In the genomic region with DNA sequence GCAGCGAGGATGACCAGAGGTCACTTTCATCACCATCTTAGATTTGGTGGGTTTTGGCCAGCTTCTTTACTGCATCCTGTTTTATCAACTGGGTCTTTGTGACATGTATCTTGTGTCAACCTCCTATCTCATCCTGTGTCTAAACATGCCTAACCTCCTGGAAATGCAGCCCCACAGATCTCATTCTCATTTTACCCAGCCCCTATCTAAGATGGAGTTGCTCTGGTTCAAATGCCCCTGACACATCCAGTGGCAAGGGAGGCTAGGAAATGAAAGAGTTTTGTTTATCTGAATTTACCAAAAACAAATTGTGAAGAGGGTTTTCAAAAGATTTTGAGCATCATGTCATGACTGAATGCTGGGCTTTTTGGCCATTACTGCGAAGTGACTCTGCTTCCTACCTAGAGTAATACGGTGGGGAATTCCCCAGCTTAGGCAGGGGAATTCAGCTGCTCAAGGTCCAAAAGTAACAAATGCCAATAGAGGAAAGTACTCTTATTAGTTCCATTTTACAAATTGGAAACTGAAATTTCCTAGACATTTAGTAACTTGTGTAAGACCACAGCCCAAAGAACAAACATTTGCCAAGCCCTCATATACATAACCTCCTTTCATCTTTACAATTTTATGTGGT, we compare ENCODE assay signal across 14 cellular contexts. TPM values are rescaled to one million over a fixed set of nuclear protein-coding genes. Genes with fewer than 3 reads are reported as not detected.
"Had no signal": no experiment of that assay in that cellular context is flagged by ENCODE, and none has a peak within 500 bp of the region (broad histone marks: within the 10 kb centered on the region; RNA-seq: fewer than 3 reads in every experiment).

No MANE protein-coding gene starts in this region.

- H3K27ac ChIP-seq: foreskin keratinocyte, tibial artery, WERI-Rb-1 had no signal

- H3K36me3 Mint-ChIP-seq: natural killer cell treated with Interleukin-12 subunit alpha and Interleukin-12 subunit beta and Interleukin-15 and Interleukin-18, amount 100 ng/mL, for 72 hours had no signal

- H3K4me3 ChIP-seq: tibial artery had no signal

- DNase-seq: activated CD8-positive, alpha-beta memory T cell treated with anti-CD3 and anti-CD28 coated beads, Interleukin-2, amount 50 U/mL, for 48 hours; activated gamma-delta T cell treated with Interleukin-2 at 50 U/mL for 16 hours; activated T-cell treated with anti-CD3 and anti-CD28 coated beads, Interleukin-2, amount 50 U/mL, for 72 hours; effector memory CD8-positive, alpha-beta T cell; foreskin keratinocyte; stimulated activated CD4-positive, alpha-beta T cell treated with anti-CD3 and anti-CD28 coated beads, Interleukin-1b, Interleukin-23, amount 100 ng/mL, for 48 hours; tibial artery; WERI-Rb-1 had no signal

- H3K9me3 ChIP-seq: tibial artery had no signal

- H3K27ac Mint-ChIP-seq: activated T-cell treated with anti-CD3 and anti-CD28 coated beads, Interleukin-2, amount 50 U/mL, for 72 hours; dendritic cell treated with granulocyte-macrophage colony-stimulating factor and Interleukin-4, amounts not matched to agents 40 ng/mL and 50 ng/mL, for 4 days; effector memory CD8-positive, alpha-beta T cell; natural killer cell treated with Interleukin-12 subunit alpha and Interleukin-12 subunit beta and Interleukin-15 and Interleukin-18, amount 100 ng/mL, for 72 hours had no signal

- ATAC-seq: effector memory CD8-positive, alpha-beta T cell; foreskin keratinocyte; natural killer cell treated with Interleukin-12 subunit alpha and Interleukin-12 subunit beta and Interleukin-15 and Interleukin-18, amount 100 ng/mL, for 72 hours had no signal

- H3K9me3 Mint-ChIP-seq: activated T-cell treated with anti-CD3 and anti-CD28 coated beads, Interleukin-2, amount 50 U/mL, for 72 hours; dendritic cell treated with granulocyte-macrophage colony-stimulating factor and Interleukin-4, amounts not matched to agents 40 ng/mL and 50 ng/mL, for 4 days; effector memory CD8-positive, alpha-beta T cell; natural killer cell treated with Interleukin-12 subunit alpha and Interleukin-12 subunit beta and Interleukin-15 and Interleukin-18, amount 100 ng/mL, for 72 hours had no signal

- H3K4me1 ChIP-seq: tibial artery had no signal

- FAIRE-seq: astrocyte, bronchial epithelial cell, urothelium cell line had no signal

- H3K36me3 ChIP-seq: tibial artery, WERI-Rb-1 had no signal

- H3K4me3 Mint-ChIP-seq: activated T-cell treated with anti-CD3 and anti-CD28 coated beads, Interleukin-2, amount 50 U/mL, for 72 hours; dendritic cell treated with granulocyte-macrophage colony-stimulating factor and Interleukin-4, amounts not matched to agents 40 ng/mL and 50 ng/mL, for 4 days; effector memory CD8-positive, alpha-beta T cell; natural killer cell treated with Interleukin-12 subunit alpha and Interleukin-12 subunit beta and Interleukin-15 and Interleukin-18, amount 100 ng/mL, for 72 hours had no signal

RNA-seq across cellular contexts. Expression of a gene that starts 6.0 kb away (rescaled TPM):
- total RNA-seq: activated T-cell treated with anti-CD3 and anti-CD28 coated beads, Interleukin-2, amount 50 U/mL, for 72 hours; foreskin keratinocyte; natural killer cell treated with Interleukin-12 subunit alpha and Interleukin-12 subunit beta and Interleukin-15 and Interleukin-18, amount 100 ng/mL, for 72 hours; renal cortical epithelial cell had no signal
